1 cellular context compared by ENCODE assay signal in the genomic region with DNA sequence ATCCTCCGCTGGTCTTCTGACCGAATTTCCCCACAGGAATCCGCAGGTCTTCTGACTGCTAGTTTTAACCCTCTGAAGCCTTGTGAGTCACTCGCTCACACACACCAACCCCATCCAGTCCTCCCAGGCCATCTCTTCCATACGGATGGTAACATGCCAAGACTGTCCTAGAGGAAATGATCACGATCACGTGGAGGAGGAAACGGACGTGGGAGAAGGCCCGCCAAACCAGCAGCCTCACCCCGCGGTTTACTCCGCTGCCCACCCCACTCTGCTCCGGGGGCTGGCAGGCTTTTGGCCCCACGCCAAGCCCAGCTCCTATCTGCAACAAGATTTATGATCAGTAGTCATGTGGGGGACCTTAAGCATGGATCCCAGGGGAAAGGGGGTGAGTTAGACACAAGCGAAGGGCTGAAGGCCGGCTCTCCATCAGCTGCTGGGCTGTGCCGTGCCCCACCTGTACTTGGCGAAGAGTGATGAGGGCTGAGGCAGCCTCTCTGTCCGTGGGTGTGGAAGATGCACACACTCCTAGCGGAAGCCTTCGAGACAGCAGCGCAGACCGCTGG.
TF ChIP-seq lines count a peak whose summit lies in the region.

No MANE protein-coding gene starts in this region.

TF ChIP-seq in HCT116, 20 proteins besides CTCF, POLR2A, EP300 and RAD21 (continued from another document):
- TF ChIP-seq, protein P1, sequence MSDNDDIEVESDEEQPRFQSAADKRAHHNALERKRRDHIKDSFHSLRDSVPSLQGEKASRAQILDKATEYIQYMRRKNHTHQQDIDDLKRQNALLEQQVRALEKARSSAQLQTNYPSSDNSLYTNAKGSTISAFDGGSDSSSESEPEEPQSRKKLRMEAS (IDR thresholded peaks at IDR 0.05) = no peak
- no peak for TF ChIP-seq ELF1 (IDR thresholded peaks at IDR 0.05; ENCODE audit: borderline replicate concordance, low read depth)
- TF ChIP-seq, protein P2, sequence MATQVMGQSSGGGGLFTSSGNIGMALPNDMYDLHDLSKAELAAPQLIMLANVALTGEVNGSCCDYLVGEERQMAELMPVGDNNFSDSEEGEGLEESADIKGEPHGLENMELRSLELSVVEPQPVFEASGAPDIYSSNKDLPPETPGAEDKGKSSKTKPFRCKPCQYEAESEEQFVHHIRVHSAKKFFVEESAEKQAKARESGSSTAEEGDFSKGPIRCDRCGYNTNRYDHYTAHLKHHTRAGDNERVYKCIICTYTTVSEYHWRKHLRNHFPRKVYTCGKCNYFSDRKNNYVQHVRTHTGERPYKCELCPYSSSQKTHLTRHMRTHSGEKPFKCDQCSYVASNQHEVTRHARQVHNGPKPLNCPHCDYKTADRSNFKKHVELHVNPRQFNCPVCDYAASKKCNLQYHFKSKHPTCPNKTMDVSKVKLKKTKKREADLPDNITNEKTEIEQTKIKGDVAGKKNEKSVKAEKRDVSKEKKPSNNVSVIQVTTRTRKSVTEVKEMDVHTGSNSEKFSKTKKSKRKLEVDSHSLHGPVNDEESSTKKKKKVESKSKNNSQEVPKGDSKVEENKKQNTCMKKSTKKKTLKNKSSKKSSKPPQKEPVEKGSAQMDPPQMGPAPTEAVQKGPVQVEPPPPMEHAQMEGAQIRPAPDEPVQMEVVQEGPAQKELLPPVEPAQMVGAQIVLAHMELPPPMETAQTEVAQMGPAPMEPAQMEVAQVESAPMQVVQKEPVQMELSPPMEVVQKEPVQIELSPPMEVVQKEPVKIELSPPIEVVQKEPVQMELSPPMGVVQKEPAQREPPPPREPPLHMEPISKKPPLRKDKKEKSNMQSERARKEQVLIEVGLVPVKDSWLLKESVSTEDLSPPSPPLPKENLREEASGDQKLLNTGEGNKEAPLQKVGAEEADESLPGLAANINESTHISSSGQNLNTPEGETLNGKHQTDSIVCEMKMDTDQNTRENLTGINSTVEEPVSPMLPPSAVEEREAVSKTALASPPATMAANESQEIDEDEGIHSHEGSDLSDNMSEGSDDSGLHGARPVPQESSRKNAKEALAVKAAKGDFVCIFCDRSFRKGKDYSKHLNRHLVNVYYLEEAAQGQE (IDR thresholded peaks at IDR 0.05; ENCODE audit: low read depth) = no peak
- TF ChIP-seq ZNF274 (IDR thresholded peaks at IDR 0.05; ENCODE audit: low read depth, low read length) = no peak
- no peak for TF ChIP-seq CBX3 (IDR thresholded peaks at IDR 0.05; ENCODE audit: low read depth)
- TF ChIP-seq ZFX (IDR thresholded peaks at IDR 0.05) = no peak
- TF ChIP-seq SP1 (IDR thresholded peaks at IDR 0.05; ENCODE audit: low read depth) = no peak
- TF ChIP-seq, protein P3, sequence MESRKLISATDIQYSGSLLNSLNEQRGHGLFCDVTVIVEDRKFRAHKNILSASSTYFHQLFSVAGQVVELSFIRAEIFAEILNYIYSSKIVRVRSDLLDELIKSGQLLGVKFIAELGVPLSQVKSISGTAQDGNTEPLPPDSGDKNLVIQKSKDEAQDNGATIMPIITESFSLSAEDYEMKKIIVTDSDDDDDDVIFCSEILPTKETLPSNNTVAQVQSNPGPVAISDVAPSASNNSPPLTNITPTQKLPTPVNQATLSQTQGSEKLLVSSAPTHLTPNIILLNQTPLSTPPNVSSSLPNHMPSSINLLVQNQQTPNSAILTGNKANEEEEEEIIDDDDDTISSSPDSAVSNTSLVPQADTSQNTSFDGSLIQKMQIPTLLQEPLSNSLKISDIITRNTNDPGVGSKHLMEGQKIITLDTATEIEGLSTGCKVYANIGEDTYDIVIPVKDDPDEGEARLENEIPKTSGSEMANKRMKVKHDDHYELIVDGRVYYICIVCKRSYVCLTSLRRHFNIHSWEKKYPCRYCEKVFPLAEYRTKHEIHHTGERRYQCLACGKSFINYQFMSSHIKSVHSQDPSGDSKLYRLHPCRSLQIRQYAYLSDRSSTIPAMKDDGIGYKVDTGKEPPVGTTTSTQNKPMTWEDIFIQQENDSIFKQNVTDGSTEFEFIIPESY (IDR thresholded peaks at IDR 0.05; ENCODE audit: extremely low read depth, insufficient replicate concordance, low read length) = no peak
- TF ChIP-seq SIN3A (IDR thresholded peaks at IDR 0.05; ENCODE audit: low read depth) = no peak
- TF ChIP-seq POLR2AphosphoS5 (IDR thresholded peaks at IDR 0.05; ENCODE audit: low read depth, low read length) = no peak
- TF ChIP-seq JUND (IDR thresholded peaks at IDR 0.05) = no peak
- TF ChIP-seq EZH2phosphoT487 (IDR thresholded peaks at IDR 0.05; ENCODE audit: borderline replicate concordance) = no peak
